8 cellular contexts compared by ENCODE assay signal in genomic region chr14:106741086-106741827, GRCh38.
DNase-seq lines count a peak whose midpoint lies in the region; ATAC-seq and TF ChIP-seq lines count a peak whose summit lies in the region.
"Not testable (repeated sequence)": the region's sequence is repeated elsewhere in the genome, so short reads cannot be mapped to it uniquely, and the experiment has no call there.

No MANE protein-coding gene starts in this region.

- not testable (repeated sequence) for H3K27ac Mint-ChIP-seq in CD8-positive, alpha-beta T cell
- H3K27ac Mint-ChIP-seq in activated naive CD4-positive, alpha-beta T cell treated with anti-CD3 and anti-CD28 coated beads, Interleukin-2, amount 50 U/mL, for 72 hours: peak overlapping the region in 1 of 2 donors; percentile 72
- peak overlapping the region in 3 of 10 donors; percentile 73 to 82 (median 73) for H3K27ac Mint-ChIP-seq in naive thymus-derived CD8-positive, alpha-beta T cell

- not testable (repeated sequence) for H3K9me3 Mint-ChIP-seq in CD8-positive, alpha-beta T cell; activated naive CD4-positive, alpha-beta T cell treated with anti-CD3 and anti-CD28 coated beads, Interleukin-2, amount 50 U/mL, for 72 hours; naive thymus-derived CD8-positive, alpha-beta T cell

- H3K9me3 ChIP-seq in CD8-positive, alpha-beta T cell (ENCODE audit: low read length): not testable (repeated sequence)

- H3K27ac ChIP-seq in CD8-positive, alpha-beta T cell (ENCODE audit: low read depth, low read length): not testable (repeated sequence)

- peak; percentile 89 for TF ChIP-seq CTCF in CD8-positive, alpha-beta T cell (IDR thresholded peaks at IDR 0.05)

- not testable (repeated sequence) for H3K4me3 ChIP-seq in CD8-positive, alpha-beta T cell (ENCODE audit: low read depth, low read length)

- not testable (repeated sequence) for H3K27me3 ChIP-seq in CD8-positive, alpha-beta T cell (ENCODE audit: insufficient read depth, low read length)

- H3K27me3 Mint-ChIP-seq in CD8-positive, alpha-beta T cell (ENCODE audit: low read depth); naive thymus-derived CD8-positive, alpha-beta T cell: not testable (repeated sequence)

- DNase-seq in CD8-positive, alpha-beta T cell: peak in 3 of 7 experiments; percentile 87 to 90 (median 88)
- peak; percentile 67 for DNase-seq in MV-4-11 (lab: John Stamatoyannopoulos, UW)
- peak; percentile 60 for DNase-seq in activated CD4-positive, CD25-positive, alpha-beta regulatory T cell treated with anti-CD3 and anti-CD28 coated beads, Interleukin-2, amount 50 U/mL, for 72 hours
- peak; percentile 69 to 82 for DNase-seq in activated naive CD4-positive, alpha-beta T cell treated with anti-CD3 and anti-CD28 coated beads, Interleukin-2, amount 50 U/mL, for 72 hours (ENCODE audit: low spot score in 2 of 2)
- DNase-seq in naive thymus-derived CD8-positive, alpha-beta T cell: peak in 6 of 10 donors; percentile 53 to 87 (median 77)

- peak; percentile 80 for ATAC-seq in CD8-positive, alpha-beta T cell
- ATAC-seq in GM18873 (IDR thresholded peaks at IDR 0.05; ENCODE audit: low FRiP score, unreplicated experiment): peak; percentile 62
- peak; percentile 63 for ATAC-seq in GM21576 (IDR thresholded peaks at IDR 0.05; ENCODE audit: unreplicated experiment)
- peak; percentile 55 for ATAC-seq in HG03097 (IDR thresholded peaks at IDR 0.05; ENCODE audit: low FRiP score, unreplicated experiment)
- peak; percentile 68 to 90 for ATAC-seq in activated naive CD4-positive, alpha-beta T cell treated with anti-CD3 and anti-CD28 coated beads, Interleukin-2, amount 50 U/mL, for 72 hours
- ATAC-seq in naive thymus-derived CD8-positive, alpha-beta T cell: peak; percentile 86 to 89

- H3K4me1 Mint-ChIP-seq in CD8-positive, alpha-beta T cell (ENCODE audit: low read depth): peaks cover 42% of the 10 kb centered on the region
- H3K4me1 Mint-ChIP-seq in naive thymus-derived CD8-positive, alpha-beta T cell: peaks cover 0 to 25% (median 3%) of the 10 kb centered on the region in 4 donors

- H3K4me3 Mint-ChIP-seq in CD8-positive, alpha-beta T cell; naive thymus-derived CD8-positive, alpha-beta T cell: not testable (repeated sequence)

- intact Hi-C loops in CD8-positive, alpha-beta T cell (cut with DNase I, micrococcal nuclease): not testable (repeated sequence)

- not testable (repeated sequence) for H3K36me3 Mint-ChIP-seq in CD8-positive, alpha-beta T cell; activated naive CD4-positive, alpha-beta T cell treated with anti-CD3 and anti-CD28 coated beads, Interleukin-2, amount 50 U/mL, for 72 hours; naive thymus-derived CD8-positive, alpha-beta T cell

- POLR2A ChIA-PET in CD8-positive, alpha-beta T cell (lab: Charles Lee): interaction anchor here (0.6 kb wide), 1 partner anchor 263 kb away, joined by 3 read pairs; no protein-coding TSS in a partner anchor
- POLR2A ChIA-PET in naive thymus-derived CD8-positive, alpha-beta T cell (lab: Charles Lee): not testable (repeated sequence)

- H3K4me1 ChIP-seq in CD8-positive, alpha-beta T cell (ENCODE audit: insufficient read depth, low read length): not testable (repeated sequence)

- CTCF ChIA-PET in CD8-positive, alpha-beta T cell (lab: Charles Lee): interaction anchor here (0.6 to 1.9 kb wide), 13 partner anchors 8 to 96 kb away, joined by 3 to 14 read pairs (median 3); no protein-coding TSS in a partner anchor

- not testable (repeated sequence) for H3K36me3 ChIP-seq in CD8-positive, alpha-beta T cell (ENCODE audit: insufficient read depth, low read length)
